8 cellular contexts compared by ENCODE assay signal in genomic region chr21:33541756-33542639, GRCh38. TPM values are rescaled to one million over a fixed set of nuclear protein-coding genes. Genes with fewer than 3 reads are reported as not detected.
DNase-seq lines count a peak whose midpoint lies in the region; ATAC-seq and TF ChIP-seq lines count a peak whose summit lies in the region.

Gene GART, minus strand, starts transcription at chr21:33542117. Its CDS starts 2,802 bp downstream, at chr21:33539315.

- ATAC-seq in GM18907 (IDR thresholded peaks at IDR 0.05; ENCODE audit: unreplicated experiment) (peak; percentile 60), HG03139 (IDR thresholded peaks at IDR 0.05; ENCODE audit: unreplicated experiment) (peak; percentile 41)
- ATAC-seq in activated CD4-positive, CD25-positive, alpha-beta regulatory T cell treated with anti-CD3 and anti-CD28 coated beads, Interleukin-2, amount 50 U/mL, for 24 hours, result peak; percentile 62 to 68
- ATAC-seq in central memory CD8-positive, alpha-beta T cell (replicated peaks; ENCODE audit: extremely low read depth, poor library complexity, severe bottlenecking), result peak; percentile 50

- H3K27me3 Mint-ChIP-seq in central memory CD8-positive, alpha-beta T cell, result no peaks in the 10 kb centered on the region

- no peaks in the 10 kb centered on the region for H3K27me3 ChIP-seq in kidney epithelial cell (ENCODE audit: control insufficient read depth, insufficient read depth, low read length)

- peak within 1 kb of the TSS; percentile 95 for H3K4me3 Mint-ChIP-seq in central memory CD8-positive, alpha-beta T cell

- H3K36me3 Mint-ChIP-seq in central memory CD8-positive, alpha-beta T cell (ENCODE audit: insufficient read depth), result peaks cover 50% of the 10 kb centered on the region

- peak; percentile 86 for DNase-seq in AG08396 (ENCODE audit: low spot score)
- peak; percentile 82 for DNase-seq in NCI-H2227 treated with DMSO at 0.1 percent for 48 hours (lab: John Stamatoyannopoulos, UW)
- DNase-seq in central memory CD8-positive, alpha-beta T cell (ENCODE audit: low spot score in 2 of 2), result peak; percentile 67 to 70
- no peak for DNase-seq in kidney epithelial cell (ENCODE audit: low read depth)
- peak; percentile 74 to 82 for DNase-seq in stimulated activated CD4-positive, alpha-beta T cell treated with anti-CD3 and anti-CD28 coated beads, Interleukin-15, amount 100 ng/mL, for 48 hours (ENCODE audit: low read depth in 2 of 2)

- H3K4me3 ChIP-seq in kidney epithelial cell (ENCODE audit: low read depth, low read length), result peak within 1 kb of the TSS; percentile 95

- peaks cover 53% of the 10 kb centered on the region for H3K4me1 Mint-ChIP-seq in central memory CD8-positive, alpha-beta T cell

- peak within 1 kb of the TSS; percentile 99 for H3K27ac Mint-ChIP-seq in central memory CD8-positive, alpha-beta T cell (ENCODE audit: low read depth)

- TF ChIP-seq CTCF in kidney epithelial cell (IDR thresholded peaks at IDR 0.05; ENCODE audit: insufficient read depth, low read length, poor library complexity, severe bottlenecking), result no peak

- peaks cover 1% of the 10 kb centered on the region for H3K36me3 ChIP-seq in kidney epithelial cell (ENCODE audit: control insufficient read depth, insufficient read depth, low read length)

- no peaks in the 10 kb centered on the region for H3K9me3 Mint-ChIP-seq in central memory CD8-positive, alpha-beta T cell

RNA-seq across cellular contexts. Expression of gene GART, which starts in this region (rescaled TPM):
- total RNA-seq in kidney epithelial cell, result 114 and 161 TPM in 2 replicates
